8 cellular contexts compared by ENCODE assay signal in genomic region chr16:89505204-89506112, GRCh38. TPM values are rescaled to one million over a fixed set of nuclear protein-coding genes. Genes with fewer than 3 reads are reported as not detected.
DNase-seq lines count a peak whose midpoint lies in the region; ATAC-seq and TF ChIP-seq lines count a peak whose summit lies in the region.

No MANE protein-coding gene starts in this region.

- H3K79me1 ChIP-seq in H9 (ENCODE audit: insufficient read depth, low read depth, low read length, poor library complexity, severe bottlenecking): no peaks in the 10 kb centered on the region

- H3K27ac ChIP-seq in H9 (ENCODE audit: insufficient read length, low read depth, low read length): no peak overlapping the region
- H3K27ac ChIP-seq in MM.1S (ENCODE audit: low read length): no peak overlapping the region

- peak overlapping the region in 1 of 2 experiments; percentile 45; a peak in 1 of 5 replicates for H3K4me3 Mint-ChIP-seq in H9
- peak overlapping the region; percentile 77 for H3K4me3 Mint-ChIP-seq in natural killer cell
- H3K4me3 Mint-ChIP-seq in stimulated activated effector memory CD8-positive, alpha-beta T cell treated with anti-CD3 and anti-CD28 coated beads, Interleukin-12 subunit alpha, Interleukin-12 subunit beta, amount 100 ng/mL, for 72 hours: peak overlapping the region; percentile 64

- H3K27me3 Mint-ChIP-seq in H9 (ENCODE audit: low read depth) (peaks cover 16% of the 10 kb centered on the region), natural killer cell (ENCODE audit: low read depth in 2 of 2) (no peaks in the 10 kb centered on the region)

- H2BK120ac ChIP-seq in H9 (ENCODE audit: low read depth, low read length, poor library complexity, severe bottlenecking): no peak overlapping the region

- TF ChIP-seq CTCF in H9 (conservative IDR thresholded peaks at IDR 0.05) (no peak), natural killer cell (IDR thresholded peaks at IDR 0.05) (no peak), MM.1S (IDR thresholded peaks at IDR 0.05; ENCODE audit: low read length) (no peak)

- H2BK20ac ChIP-seq in H9 (ENCODE audit: low read depth, low read length, poor library complexity, severe bottlenecking): no peak overlapping the region

- H3K4me3 ChIP-seq in MM.1S (ENCODE audit: low read length): no peak overlapping the region

- no peak overlapping the region for H3K56ac ChIP-seq in H9 (ENCODE audit: insufficient read length, low read depth, low read length)

- H3K9me3 Mint-ChIP-seq in H9 (no peaks in the 10 kb centered on the region), natural killer cell (no peaks in the 10 kb centered on the region)
- H3K9me3 Mint-ChIP-seq in stimulated activated effector memory CD8-positive, alpha-beta T cell treated with anti-CD3 and anti-CD28 coated beads, Interleukin-12 subunit alpha, Interleukin-12 subunit beta, amount 100 ng/mL, for 72 hours: no peaks in the 10 kb centered on the region

- H3K4ac ChIP-seq in H9 (ENCODE audit: low read depth, low read length): no peak overlapping the region

- no peaks in the 10 kb centered on the region for H3F3A ChIP-seq in MM.1S (ENCODE audit: insufficient read depth, low read length)

- H3K36me3 ChIP-seq in MM.1S (replicated peaks; ENCODE audit: insufficient read depth, low read length): no peaks in the 10 kb centered on the region

- peaks cover 7% of the 10 kb centered on the region; the same call in 1 of the 2 replicates for H3K79me2 ChIP-seq in H9 (ENCODE audit: insufficient read depth, low read length)
- peaks cover 19% of the 10 kb centered on the region for H3K79me2 ChIP-seq in MM.1S (ENCODE audit: low read length)

- no peak overlapping the region for H4K91ac ChIP-seq in H9 (ENCODE audit: insufficient read length, low read depth, low read length)

- H2BK15ac ChIP-seq in H9 (ENCODE audit: low read depth, low read length): no peak overlapping the region

- no peaks in the 10 kb centered on the region for H3K4me1 ChIP-seq in H9 (ENCODE audit: insufficient read depth, low read length)
- no peaks in the 10 kb centered on the region for H3K4me1 ChIP-seq in MM.1S (ENCODE audit: low read length)

- H3K27me3 ChIP-seq in H9 (ENCODE audit: insufficient read depth, low read length) (no peaks in the 10 kb centered on the region), MM.1S (replicated peaks; ENCODE audit: insufficient read depth, low read length) (no peaks in the 10 kb centered on the region)

- no peak overlapping the region for H2BK5ac ChIP-seq in H9 (ENCODE audit: insufficient read length, low read length)

- H3K4me2 ChIP-seq in H9 (ENCODE audit: insufficient read depth, insufficient read length, low read length) (no peak overlapping the region), MM.1S (ENCODE audit: low read depth, low read length) (no peak overlapping the region)

- H2AFZ ChIP-seq in H9 (ENCODE audit: low read length) (no peak overlapping the region), MM.1S (ENCODE audit: low read length) (no peak overlapping the region)

- no peak overlapping the region for H2BK12ac ChIP-seq in H9 (ENCODE audit: insufficient read length, low read depth, low read length)

- H3K36me3 Mint-ChIP-seq in H9 (ENCODE audit: insufficient read depth in 1 of 3, low read depth in 3 of 3) (peaks cover 0 to 4% (median 4%) of the 10 kb centered on the region in 3 experiments; a peak in 5 of 7 replicates), natural killer cell (no peaks in the 10 kb centered on the region)
- H3K36me3 Mint-ChIP-seq in stimulated activated effector memory CD8-positive, alpha-beta T cell treated with anti-CD3 and anti-CD28 coated beads, Interleukin-12 subunit alpha, Interleukin-12 subunit beta, amount 100 ng/mL, for 72 hours: peaks cover 16% of the 10 kb centered on the region

- peak; percentile 73 for TF ChIP-seq POLR2A in erythroblast (IDR thresholded peaks at IDR 0.05; ENCODE audit: low read length)

- no peaks in the 10 kb centered on the region for H3K9me3 ChIP-seq in H9 (ENCODE audit: control insufficient read depth, low read depth, low read length)
- H3K9me3 ChIP-seq in MM.1S (replicated peaks; ENCODE audit: insufficient read depth, low read length): no peaks in the 10 kb centered on the region

- no peak overlapping the region for H2AK5ac ChIP-seq in H9 (ENCODE audit: insufficient read length, low read length)

- H3K14ac ChIP-seq in H9 (ENCODE audit: insufficient read depth, low read length): no peak overlapping the region

- no peak overlapping the region for H3K9ac ChIP-seq in H9 (ENCODE audit: extremely low read depth, insufficient read length, low read length)
- no peak overlapping the region for H3K9ac ChIP-seq in MM.1S (ENCODE audit: low read length)

- no peak overlapping the region for H4K8ac ChIP-seq in H9 (replicated peaks; ENCODE audit: insufficient read length, low read depth, low read length)

- H3K27ac Mint-ChIP-seq in H9 (peak overlapping the region in 2 of 3 experiments; percentile 37 to 40; a peak in 1 of 7 replicates), natural killer cell (peak overlapping the region; percentile 68 to 87)
- peak overlapping the region; percentile 63 for H3K27ac Mint-ChIP-seq in stimulated activated effector memory CD8-positive, alpha-beta T cell treated with anti-CD3 and anti-CD28 coated beads, Interleukin-12 subunit alpha, Interleukin-12 subunit beta, amount 100 ng/mL, for 72 hours

- H3K23me2 ChIP-seq in H9 (ENCODE audit: insufficient read length, low read depth, low read length, poor library complexity, severe bottlenecking): peaks cover 6% of the 10 kb centered on the region

- ATAC-seq in natural killer cell: peak; percentile 64 to 80 (median 72)
- ATAC-seq in stimulated activated effector memory CD8-positive, alpha-beta T cell treated with anti-CD3 and anti-CD28 coated beads, Interleukin-12 subunit alpha, Interleukin-12 subunit beta, amount 100 ng/mL, for 72 hours: peak; percentile 82

- no peak overlapping the region for H3T11ph ChIP-seq in H9 (ENCODE audit: low read length)

- peak overlapping the region; percentile 37 for H3K23ac ChIP-seq in H9 (ENCODE audit: insufficient read length, low read depth, low read length)

- no CpG with 5 or more reads among the region's 20 CpGs for WGBS in H9 (ENCODE audit: extremely low coverage, insufficient read length, low lambda C conversion rate)

- H4K20me1 ChIP-seq in H9 (ENCODE audit: control insufficient read depth, insufficient read depth, insufficient read length): no peaks in the 10 kb centered on the region
- no peaks in the 10 kb centered on the region for H4K20me1 ChIP-seq in MM.1S (ENCODE audit: insufficient read depth, low read length)

- peak; percentile 85 for DNase-seq in EH (ENCODE audit: low read depth)
- DNase-seq in H9: no peak
- DNase-seq in NCI-H69 (lab: John Stamatoyannopoulos, UW): peak; percentile 67
- peak; percentile 86 for DNase-seq in activated CD8-positive, alpha-beta memory T cell treated with anti-CD3 and anti-CD28 coated beads, Interleukin-2, amount 50 U/mL, for 1 hour (ENCODE audit: extremely low read depth)
- peak; percentile 94 to 96 for DNase-seq in erythroblast (lab: John Stamatoyannopoulos, UW)
- peak; percentile 76 for DNase-seq in natural killer cell
- DNase-seq in stimulated activated effector memory CD8-positive, alpha-beta T cell treated with anti-CD3 and anti-CD28 coated beads, Interleukin-12 subunit alpha, Interleukin-12 subunit beta, amount 100 ng/mL, for 72 hours (ENCODE audit: low spot score in 2 of 2): peak; percentile 64 to 88
- no peak for DNase-seq in MM.1S

- H3K9me2 ChIP-seq in MM.1S (replicated peaks; ENCODE audit: insufficient read depth, low read length): no peaks in the 10 kb centered on the region

- H4K5ac ChIP-seq in H9 (ENCODE audit: insufficient read length, low read depth, low read length): no peak overlapping the region

- H3K18ac ChIP-seq in H9 (ENCODE audit: insufficient read length, low read depth, low read length): no peak overlapping the region

- intact Hi-C loops in natural killer cell (cut with micrococcal nuclease): loop anchor here (1.0 to 5.0 kb wide), 2 partner anchors 15 to 188 kb away; partner anchors contain the start of gene ANKRD11

- H3K4me1 Mint-ChIP-seq in H9 (peaks cover 4 to 7% of the 10 kb centered on the region in 2 experiments; a peak in 2 of 4 replicates), natural killer cell (peaks cover 26 to 28% of the 10 kb centered on the region in 2 donors)
- H3K4me1 Mint-ChIP-seq in stimulated activated effector memory CD8-positive, alpha-beta T cell treated with anti-CD3 and anti-CD28 coated beads, Interleukin-12 subunit alpha, Interleukin-12 subunit beta, amount 100 ng/mL, for 72 hours: peaks cover 17% of the 10 kb centered on the region

RNA-seq across cellular contexts. Expression of gene SPG7, which starts 2.7 kb away (rescaled TPM):
- total RNA-seq in H9 (2021) (110 and 119 TPM in 2 replicates), natural killer cell (100 to 1,000 TPM; 142 to 195 (median 180) TPM)

RNA-seq across cellular contexts. Expression of gene ANKRD11, which starts 15.1 kb away (rescaled TPM):
- total RNA-seq in H9 (2021) (178 and 181 TPM in 2 replicates), natural killer cell (100 to 1,000 TPM; 230 to 299 (median 287) TPM)

RNA-seq across cellular contexts. Expression of gene RPL13, which starts 55.0 kb away (rescaled TPM):
- total RNA-seq in H9 (2021) (2,157 and 2,259 TPM in 2 replicates), natural killer cell (1,000 to 10,000 TPM; 1,286 to 1,549 (median 1,294) TPM)

Comparison
In these comparisons a context has a peak if more than half of its experiments do, and no peak if none do; other contexts are left out.
1. DNase-seq: peak in EH (single experiment), NCI-H69 (single experiment), activated CD8-positive, alpha-beta memory T cell treated with anti-CD3 and anti-CD28 coated beads, Interleukin-2, amount 50 U/mL, for 1 hour (single experiment), erythroblast (2 of 2), natural killer cell (single experiment) and stimulated activated effector memory CD8-positive, alpha-beta T cell treated with anti-CD3 and anti-CD28 coated beads, Interleukin-12 subunit alpha, Interleukin-12 subunit beta, amount 100 ng/mL, for 72 hours (2 of 2); none in H9 (single experiment) and MM.1S (single experiment).
2. Peak in every context shown above with its lines, with median percentiles within 50 percentile points of each other: H3K27ac Mint-ChIP-seq.